ENCODE assay signal across 36 cellular contexts in genomic region chr9:83476513-83476912, GRCh38.
"Had no signal": no experiment of that assay in that cellular context is flagged by ENCODE, and none has a peak within 500 bp of the region (broad histone marks: within the 10 kb centered on the region; RNA-seq: fewer than 3 reads in every experiment).

No MANE protein-coding gene starts in this region.

- H3K4me3 ChIP-seq: adrenal gland, breast epithelium, cardiac muscle cell, coronary artery, dorsolateral prefrontal cortex had no signal

- H3K4me1 Mint-ChIP-seq: T-helper 17 cell had no signal

- ATAC-seq: activated CD4-positive, CD25-positive, alpha-beta regulatory T cell treated with anti-CD3 and anti-CD28 coated beads, Interleukin-2, amount 50 U/mL, for 24 hours; activated CD8-positive, alpha-beta T cell treated with anti-CD3 and anti-CD28 coated beads for 36 hours; activated naive CD8-positive, alpha-beta T cell treated with anti-CD3 and anti-CD28 coated beads, Interleukin-2, amount 50 U/mL, for 24 hours; esophagus mucosa; T-helper 17 cell had no signal

- H3K27me3 ChIP-seq: adrenal gland, breast epithelium, cardiac muscle cell, dorsolateral prefrontal cortex had no signal

- DNase-seq: activated B cell treated with CpG ODN at 0.5 μM for 24 hours; activated CD4-positive, alpha-beta T cell treated with anti-CD3 and anti-CD28 coated beads for 48 hours; activated CD4-positive, alpha-beta T cell treated with anti-CD3 and anti-CD28 coated beads, Interleukin-2, amount 50 U/mL, for 1 hour; activated CD4-positive, alpha-beta T cell treated with anti-CD3 and anti-CD28 coated beads, Interleukin-2, amount 50 U/mL, for 48 hours; activated CD8-positive, alpha-beta memory T cell treated with anti-CD3 and anti-CD28 coated beads for 24 hours; activated CD8-positive, alpha-beta T cell treated with anti-CD3 and anti-CD28 coated beads for 36 hours; activated effector memory CD4-positive, alpha-beta T cell treated with anti-CD3 and anti-CD28 coated beads, Interleukin-2, amount 50 U/mL, for 16 hours; activated naive CD4-positive, alpha-beta T cell treated with anti-CD3 and anti-CD28 coated beads for 36 hours; activated naive CD8-positive, alpha-beta T cell treated with anti-CD3 and anti-CD28 coated beads for 36 hours; activated naive CD8-positive, alpha-beta T cell treated with anti-CD3 and anti-CD28 coated beads, Interleukin-2, amount 50 U/mL, for 24 hours; activated T-cell treated with anti-CD3 and anti-CD28 coated beads, Interleukin-2, amount 50 U/mL, for 1 hour; activated T-cell treated with anti-CD3 and anti-CD28 coated beads, Interleukin-2, amount 50 U/mL, for 48 hours; adrenal gland; amygdala; aorta; dorsolateral prefrontal cortex; effector memory CD4-positive, alpha-beta T cell; endodermal cell; foreskin fibroblast; glutamatergic neuron; T-helper 1 cell; T-helper 17 cell; T1000; WERI-Rb-1 had no signal

- H3K27ac Mint-ChIP-seq: activated B cell treated with CpG ODN at 0.5 μM for 24 hours; activated CD8-positive, alpha-beta T cell treated with anti-CD3 and anti-CD28 coated beads for 36 hours; activated naive CD4-positive, alpha-beta T cell treated with anti-CD3 and anti-CD28 coated beads for 36 hours; activated naive CD4-positive, alpha-beta T cell treated with anti-CD3 and anti-CD28 coated beads, Interleukin-2, amount 50 U/mL, for 24 hours; activated naive CD8-positive, alpha-beta T cell treated with anti-CD3 and anti-CD28 coated beads for 36 hours; activated naive CD8-positive, alpha-beta T cell treated with anti-CD3 and anti-CD28 coated beads, Interleukin-2, amount 50 U/mL, for 24 hours; activated T-helper 1 cell treated with anti-CD3 and anti-CD28 coated beads, Interleukin-12 subunit alpha, Interleukin-12 subunit beta, Interleukin-2, Interleukin-4 antibody, amounts not matched to agents 30 ng/mL and 10 ng/mL and 1 ng/mL, durations not matched to agents 14 hours and 24 hours and 36 hours; activated T-helper 2 cell treated with anti-CD3 and anti-CD28 coated beads, Interferon-gamma antibody, Interleukin-2, Interleukin-4, amounts not matched to agents 10 μg/mL and 5 μg/mL and 100 μg/mL, durations not matched to agents 14 hours and 24 hours and 36 hours; brain; dendritic cell treated with granulocyte-macrophage colony-stimulating factor and Interleukin-4, amounts not matched to agents 40 ng/mL and 50 ng/mL, for 4 days; endodermal cell; T-helper 17 cell; T-helper 2 cell treated with Interferon-gamma antibody and Interleukin-4, amounts not matched to agents 5 μg/mL and 100 μg/mL, for 36 hours had no signal

- H3K36me3 ChIP-seq: adrenal gland, breast epithelium, cardiac muscle cell, WERI-Rb-1 had no signal

- H3K4me3 Mint-ChIP-seq: activated B cell treated with CpG ODN at 0.5 μM for 24 hours; activated CD8-positive, alpha-beta T cell treated with anti-CD3 and anti-CD28 coated beads for 36 hours; activated naive CD4-positive, alpha-beta T cell treated with anti-CD3 and anti-CD28 coated beads for 36 hours; activated naive CD4-positive, alpha-beta T cell treated with anti-CD3 and anti-CD28 coated beads, Interleukin-2, amount 50 U/mL, for 24 hours; activated naive CD8-positive, alpha-beta T cell treated with anti-CD3 and anti-CD28 coated beads for 36 hours; activated naive CD8-positive, alpha-beta T cell treated with anti-CD3 and anti-CD28 coated beads, Interleukin-2, amount 50 U/mL, for 24 hours; activated T-helper 1 cell treated with anti-CD3 and anti-CD28 coated beads, Interleukin-12 subunit alpha, Interleukin-12 subunit beta, Interleukin-2, Interleukin-4 antibody, amounts not matched to agents 30 ng/mL and 10 ng/mL and 1 ng/mL, durations not matched to agents 14 hours and 24 hours and 36 hours; brain; central memory CD8-positive, alpha-beta T cell; dendritic cell treated with granulocyte-macrophage colony-stimulating factor and Interleukin-4, amounts not matched to agents 40 ng/mL and 50 ng/mL, for 4 days; endodermal cell; T-helper 17 cell; T-helper 2 cell treated with Interferon-gamma antibody and Interleukin-4, amounts not matched to agents 5 μg/mL and 100 μg/mL, for 36 hours had no signal

- H3K4me1 ChIP-seq: breast epithelium had no signal

- H3K27ac ChIP-seq: adrenal gland, breast epithelium, cardiac muscle cell, coronary artery, WERI-Rb-1 had no signal

- H3K27me3 Mint-ChIP-seq: activated B cell treated with CpG ODN at 0.5 μM for 24 hours; activated CD8-positive, alpha-beta T cell treated with anti-CD3 and anti-CD28 coated beads for 36 hours; activated naive CD4-positive, alpha-beta T cell treated with anti-CD3 and anti-CD28 coated beads, Interleukin-2, amount 50 U/mL, for 24 hours; activated naive CD8-positive, alpha-beta T cell treated with anti-CD3 and anti-CD28 coated beads for 36 hours; activated naive CD8-positive, alpha-beta T cell treated with anti-CD3 and anti-CD28 coated beads, Interleukin-2, amount 50 U/mL, for 24 hours; central memory CD8-positive, alpha-beta T cell; T-helper 17 cell had no signal
